1 cellular context compared by ENCODE assay signal in genomic region chr11:95152878-95153856, GRCh38.
A peak's percentile ranks its signal among the peaks of the same experiment; 100 is the strongest.
TF ChIP-seq lines count a peak whose summit lies in the region.

No MANE protein-coding gene starts in this region.

TF ChIP-seq in K562, 482 proteins besides CTCF, POLR2A, EP300 and RAD21 (continued from another document and continues in another):
- TF ChIP-seq, protein P1, sequence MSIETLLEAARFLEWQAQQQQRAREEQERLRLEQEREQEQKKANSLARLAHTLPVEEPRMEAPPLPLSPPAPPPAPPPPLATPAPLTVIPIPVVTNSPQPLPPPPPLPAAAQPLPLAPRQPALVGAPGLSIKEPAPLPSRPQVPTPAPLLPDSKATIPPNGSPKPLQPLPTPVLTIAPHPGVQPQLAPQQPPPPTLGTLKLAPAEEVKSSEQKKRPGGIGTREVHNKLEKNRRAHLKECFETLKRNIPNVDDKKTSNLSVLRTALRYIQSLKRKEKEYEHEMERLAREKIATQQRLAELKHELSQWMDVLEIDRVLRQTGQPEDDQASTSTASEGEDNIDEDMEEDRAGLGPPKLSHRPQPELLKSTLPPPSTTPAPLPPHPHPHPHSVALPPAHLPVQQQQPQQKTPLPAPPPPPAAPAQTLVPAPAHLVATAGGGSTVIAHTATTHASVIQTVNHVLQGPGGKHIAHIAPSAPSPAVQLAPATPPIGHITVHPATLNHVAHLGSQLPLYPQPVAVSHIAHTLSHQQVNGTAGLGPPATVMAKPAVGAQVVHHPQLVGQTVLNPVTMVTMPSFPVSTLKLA (conservative IDR thresholded peaks at IDR 0.05): peak; percentile 55 to 81; a peak in 3 of 4 replicates
- TF ChIP-seq CBFA2T2 (conservative IDR thresholded peaks at IDR 0.05) (peak; percentile 100), POU5F1 (IDR thresholded peaks at IDR 0.05; ENCODE audit: borderline replicate concordance, low read depth, low read length, partially characterized antibody) (no peak), SMARCB1 (IDR thresholded peaks at IDR 0.05; ENCODE audit: insufficient read length, low read depth) (peak; percentile 52), MIER1 (IDR thresholded peaks at IDR 0.05; ENCODE audit: low read depth) (0 out of 2 replicates have a peak, but pooled peaks have one; percentile 28), PHB2 (IDR thresholded peaks at IDR 0.05; ENCODE audit: low read depth) (peak; percentile 97), ZNF511 (CRISPR knock-in tag; IDR thresholded peaks at IDR 0.05) (no peak), ZNF253 (CRISPR knock-in tag; conservative IDR thresholded peaks at IDR 0.05) (no peak), C11orf30 (IDR thresholded peaks at IDR 0.05; ENCODE audit: low read depth) (peak; percentile 30), FOXP1 (CRISPR knock-in tag; IDR thresholded peaks at IDR 0.05) (no peak), NUFIP1 (IDR thresholded peaks at IDR 0.05; ENCODE audit: partially characterized antibody) (no peak), PYGO2 (tag; IDR thresholded peaks at IDR 0.05) (peak; percentile 48; the same call in 1 of the 2 replicates), SETDB1 (IDR thresholded peaks at IDR 0.05; ENCODE audit: low read length) (no peak), CBX1 (IDR thresholded peaks at IDR 0.05; ENCODE audit: low read depth) (no peak), ADNP (tag; IDR thresholded peaks at IDR 0.05) (peak; percentile 73; the same call in 1 of the 2 replicates), GTF3C2 (IDR thresholded peaks at IDR 0.05; ENCODE audit: borderline replicate concordance, extremely low read depth, insufficient read length) (no peak), NFXL1 (CRISPR knock-in tag; IDR thresholded peaks at IDR 0.05) (no peak), PRMT5 (CRISPR knock-in tag; IDR thresholded peaks at IDR 0.05) (no peak), ZKSCAN3 (CRISPR knock-in tag; IDR thresholded peaks at IDR 0.05) (no peak), NFIC (IDR thresholded peaks at IDR 0.05) (peak; percentile 98), NFYB (IDR thresholded peaks at IDR 0.05; ENCODE audit: extremely low read depth, insufficient read length) (no peak), CCNT2 (IDR thresholded peaks at IDR 0.05; ENCODE audit: borderline replicate concordance, extremely low read depth, insufficient read length, low read depth, low read length) (peak; percentile 97), ZNF133 (CRISPR knock-in tag; IDR thresholded peaks at IDR 0.05) (no peak), EGR1 (conservative IDR thresholded peaks at IDR 0.05) (peak; percentile 63), ZNF384 (IDR thresholded peaks at IDR 0.05; ENCODE audit: low read depth, low read length) (no peak), ZNF586 (CRISPR knock-in tag; conservative IDR thresholded peaks at IDR 0.05) (no peak), IFI16 (CRISPR knock-in tag; IDR thresholded peaks at IDR 0.05) (no peak), DMBX1 (CRISPR knock-in tag; IDR thresholded peaks at IDR 0.05; ENCODE audit: borderline replicate concordance) (peak; percentile 96), NR2F6 (CRISPR knock-in tag; IDR thresholded peaks at IDR 0.05) (no peak), HOXB6 (CRISPR knock-in tag; IDR thresholded peaks at IDR 0.05; ENCODE audit: borderline replicate concordance) (no peak), EWSR1 (IDR thresholded peaks at IDR 0.05; ENCODE audit: borderline replicate concordance, low read depth, partially characterized antibody) (no peak), ZNF780A (CRISPR knock-in tag; IDR thresholded peaks at IDR 0.05) (no peak)
- TF ChIP-seq, protein P2, sequence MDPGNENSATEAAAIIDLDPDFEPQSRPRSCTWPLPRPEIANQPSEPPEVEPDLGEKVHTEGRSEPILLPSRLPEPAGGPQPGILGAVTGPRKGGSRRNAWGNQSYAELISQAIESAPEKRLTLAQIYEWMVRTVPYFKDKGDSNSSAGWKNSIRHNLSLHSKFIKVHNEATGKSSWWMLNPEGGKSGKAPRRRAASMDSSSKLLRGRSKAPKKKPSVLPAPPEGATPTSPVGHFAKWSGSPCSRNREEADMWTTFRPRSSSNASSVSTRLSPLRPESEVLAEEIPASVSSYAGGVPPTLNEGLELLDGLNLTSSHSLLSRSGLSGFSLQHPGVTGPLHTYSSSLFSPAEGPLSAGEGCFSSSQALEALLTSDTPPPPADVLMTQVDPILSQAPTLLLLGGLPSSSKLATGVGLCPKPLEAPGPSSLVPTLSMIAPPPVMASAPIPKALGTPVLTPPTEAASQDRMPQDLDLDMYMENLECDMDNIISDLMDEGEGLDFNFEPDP (CRISPR knock-in tag; IDR thresholded peaks at IDR 0.05): no peak
- TF ChIP-seq, protein P3, sequence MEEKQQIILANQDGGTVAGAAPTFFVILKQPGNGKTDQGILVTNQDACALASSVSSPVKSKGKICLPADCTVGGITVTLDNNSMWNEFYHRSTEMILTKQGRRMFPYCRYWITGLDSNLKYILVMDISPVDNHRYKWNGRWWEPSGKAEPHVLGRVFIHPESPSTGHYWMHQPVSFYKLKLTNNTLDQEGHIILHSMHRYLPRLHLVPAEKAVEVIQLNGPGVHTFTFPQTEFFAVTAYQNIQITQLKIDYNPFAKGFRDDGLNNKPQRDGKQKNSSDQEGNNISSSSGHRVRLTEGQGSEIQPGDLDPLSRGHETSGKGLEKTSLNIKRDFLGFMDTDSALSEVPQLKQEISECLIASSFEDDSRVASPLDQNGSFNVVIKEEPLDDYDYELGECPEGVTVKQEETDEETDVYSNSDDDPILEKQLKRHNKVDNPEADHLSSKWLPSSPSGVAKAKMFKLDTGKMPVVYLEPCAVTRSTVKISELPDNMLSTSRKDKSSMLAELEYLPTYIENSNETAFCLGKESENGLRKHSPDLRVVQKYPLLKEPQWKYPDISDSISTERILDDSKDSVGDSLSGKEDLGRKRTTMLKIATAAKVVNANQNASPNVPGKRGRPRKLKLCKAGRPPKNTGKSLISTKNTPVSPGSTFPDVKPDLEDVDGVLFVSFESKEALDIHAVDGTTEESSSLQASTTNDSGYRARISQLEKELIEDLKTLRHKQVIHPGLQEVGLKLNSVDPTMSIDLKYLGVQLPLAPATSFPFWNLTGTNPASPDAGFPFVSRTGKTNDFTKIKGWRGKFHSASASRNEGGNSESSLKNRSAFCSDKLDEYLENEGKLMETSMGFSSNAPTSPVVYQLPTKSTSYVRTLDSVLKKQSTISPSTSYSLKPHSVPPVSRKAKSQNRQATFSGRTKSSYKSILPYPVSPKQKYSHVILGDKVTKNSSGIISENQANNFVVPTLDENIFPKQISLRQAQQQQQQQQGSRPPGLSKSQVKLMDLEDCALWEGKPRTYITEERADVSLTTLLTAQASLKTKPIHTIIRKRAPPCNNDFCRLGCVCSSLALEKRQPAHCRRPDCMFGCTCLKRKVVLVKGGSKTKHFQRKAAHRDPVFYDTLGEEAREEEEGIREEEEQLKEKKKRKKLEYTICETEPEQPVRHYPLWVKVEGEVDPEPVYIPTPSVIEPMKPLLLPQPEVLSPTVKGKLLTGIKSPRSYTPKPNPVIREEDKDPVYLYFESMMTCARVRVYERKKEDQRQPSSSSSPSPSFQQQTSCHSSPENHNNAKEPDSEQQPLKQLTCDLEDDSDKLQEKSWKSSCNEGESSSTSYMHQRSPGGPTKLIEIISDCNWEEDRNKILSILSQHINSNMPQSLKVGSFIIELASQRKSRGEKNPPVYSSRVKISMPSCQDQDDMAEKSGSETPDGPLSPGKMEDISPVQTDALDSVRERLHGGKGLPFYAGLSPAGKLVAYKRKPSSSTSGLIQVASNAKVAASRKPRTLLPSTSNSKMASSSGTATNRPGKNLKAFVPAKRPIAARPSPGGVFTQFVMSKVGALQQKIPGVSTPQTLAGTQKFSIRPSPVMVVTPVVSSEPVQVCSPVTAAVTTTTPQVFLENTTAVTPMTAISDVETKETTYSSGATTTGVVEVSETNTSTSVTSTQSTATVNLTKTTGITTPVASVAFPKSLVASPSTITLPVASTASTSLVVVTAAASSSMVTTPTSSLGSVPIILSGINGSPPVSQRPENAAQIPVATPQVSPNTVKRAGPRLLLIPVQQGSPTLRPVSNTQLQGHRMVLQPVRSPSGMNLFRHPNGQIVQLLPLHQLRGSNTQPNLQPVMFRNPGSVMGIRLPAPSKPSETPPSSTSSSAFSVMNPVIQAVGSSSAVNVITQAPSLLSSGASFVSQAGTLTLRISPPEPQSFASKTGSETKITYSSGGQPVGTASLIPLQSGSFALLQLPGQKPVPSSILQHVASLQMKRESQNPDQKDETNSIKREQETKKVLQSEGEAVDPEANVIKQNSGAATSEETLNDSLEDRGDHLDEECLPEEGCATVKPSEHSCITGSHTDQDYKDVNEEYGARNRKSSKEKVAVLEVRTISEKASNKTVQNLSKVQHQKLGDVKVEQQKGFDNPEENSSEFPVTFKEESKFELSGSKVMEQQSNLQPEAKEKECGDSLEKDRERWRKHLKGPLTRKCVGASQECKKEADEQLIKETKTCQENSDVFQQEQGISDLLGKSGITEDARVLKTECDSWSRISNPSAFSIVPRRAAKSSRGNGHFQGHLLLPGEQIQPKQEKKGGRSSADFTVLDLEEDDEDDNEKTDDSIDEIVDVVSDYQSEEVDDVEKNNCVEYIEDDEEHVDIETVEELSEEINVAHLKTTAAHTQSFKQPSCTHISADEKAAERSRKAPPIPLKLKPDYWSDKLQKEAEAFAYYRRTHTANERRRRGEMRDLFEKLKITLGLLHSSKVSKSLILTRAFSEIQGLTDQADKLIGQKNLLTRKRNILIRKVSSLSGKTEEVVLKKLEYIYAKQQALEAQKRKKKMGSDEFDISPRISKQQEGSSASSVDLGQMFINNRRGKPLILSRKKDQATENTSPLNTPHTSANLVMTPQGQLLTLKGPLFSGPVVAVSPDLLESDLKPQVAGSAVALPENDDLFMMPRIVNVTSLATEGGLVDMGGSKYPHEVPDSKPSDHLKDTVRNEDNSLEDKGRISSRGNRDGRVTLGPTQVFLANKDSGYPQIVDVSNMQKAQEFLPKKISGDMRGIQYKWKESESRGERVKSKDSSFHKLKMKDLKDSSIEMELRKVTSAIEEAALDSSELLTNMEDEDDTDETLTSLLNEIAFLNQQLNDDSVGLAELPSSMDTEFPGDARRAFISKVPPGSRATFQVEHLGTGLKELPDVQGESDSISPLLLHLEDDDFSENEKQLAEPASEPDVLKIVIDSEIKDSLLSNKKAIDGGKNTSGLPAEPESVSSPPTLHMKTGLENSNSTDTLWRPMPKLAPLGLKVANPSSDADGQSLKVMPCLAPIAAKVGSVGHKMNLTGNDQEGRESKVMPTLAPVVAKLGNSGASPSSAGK (IDR thresholded peaks at IDR 0.05): peak; percentile 42; the same call in 1 of the 2 replicates
- TF ChIP-seq, protein P4, sequence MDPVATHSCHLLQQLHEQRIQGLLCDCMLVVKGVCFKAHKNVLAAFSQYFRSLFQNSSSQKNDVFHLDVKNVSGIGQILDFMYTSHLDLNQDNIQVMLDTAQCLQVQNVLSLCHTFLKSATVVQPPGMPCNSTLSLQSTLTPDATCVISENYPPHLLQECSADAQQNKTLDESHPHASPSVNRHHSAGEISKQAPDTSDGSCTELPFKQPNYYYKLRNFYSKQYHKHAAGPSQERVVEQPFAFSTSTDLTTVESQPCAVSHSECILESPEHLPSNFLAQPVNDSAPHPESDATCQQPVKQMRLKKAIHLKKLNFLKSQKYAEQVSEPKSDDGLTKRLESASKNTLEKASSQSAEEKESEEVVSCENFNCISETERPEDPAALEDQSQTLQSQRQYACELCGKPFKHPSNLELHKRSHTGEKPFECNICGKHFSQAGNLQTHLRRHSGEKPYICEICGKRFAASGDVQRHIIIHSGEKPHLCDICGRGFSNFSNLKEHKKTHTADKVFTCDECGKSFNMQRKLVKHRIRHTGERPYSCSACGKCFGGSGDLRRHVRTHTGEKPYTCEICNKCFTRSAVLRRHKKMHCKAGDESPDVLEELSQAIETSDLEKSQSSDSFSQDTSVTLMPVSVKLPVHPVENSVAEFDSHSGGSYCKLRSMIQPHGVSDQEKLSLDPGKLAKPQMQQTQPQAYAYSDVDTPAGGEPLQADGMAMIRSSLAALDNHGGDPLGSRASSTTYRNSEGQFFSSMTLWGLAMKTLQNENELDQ (CRISPR knock-in tag; IDR thresholded peaks at IDR 0.05; ENCODE audit: borderline replicate concordance): no peak
- TF ChIP-seq, protein P5, sequence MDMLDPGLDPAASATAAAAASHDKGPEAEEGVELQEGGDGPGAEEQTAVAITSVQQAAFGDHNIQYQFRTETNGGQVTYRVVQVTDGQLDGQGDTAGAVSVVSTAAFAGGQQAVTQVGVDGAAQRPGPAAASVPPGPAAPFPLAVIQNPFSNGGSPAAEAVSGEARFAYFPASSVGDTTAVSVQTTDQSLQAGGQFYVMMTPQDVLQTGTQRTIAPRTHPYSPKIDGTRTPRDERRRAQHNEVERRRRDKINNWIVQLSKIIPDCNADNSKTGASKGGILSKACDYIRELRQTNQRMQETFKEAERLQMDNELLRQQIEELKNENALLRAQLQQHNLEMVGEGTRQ (CRISPR knock-in tag; IDR thresholded peaks at IDR 0.05): no peak
- TF ChIP-seq, protein P6, sequence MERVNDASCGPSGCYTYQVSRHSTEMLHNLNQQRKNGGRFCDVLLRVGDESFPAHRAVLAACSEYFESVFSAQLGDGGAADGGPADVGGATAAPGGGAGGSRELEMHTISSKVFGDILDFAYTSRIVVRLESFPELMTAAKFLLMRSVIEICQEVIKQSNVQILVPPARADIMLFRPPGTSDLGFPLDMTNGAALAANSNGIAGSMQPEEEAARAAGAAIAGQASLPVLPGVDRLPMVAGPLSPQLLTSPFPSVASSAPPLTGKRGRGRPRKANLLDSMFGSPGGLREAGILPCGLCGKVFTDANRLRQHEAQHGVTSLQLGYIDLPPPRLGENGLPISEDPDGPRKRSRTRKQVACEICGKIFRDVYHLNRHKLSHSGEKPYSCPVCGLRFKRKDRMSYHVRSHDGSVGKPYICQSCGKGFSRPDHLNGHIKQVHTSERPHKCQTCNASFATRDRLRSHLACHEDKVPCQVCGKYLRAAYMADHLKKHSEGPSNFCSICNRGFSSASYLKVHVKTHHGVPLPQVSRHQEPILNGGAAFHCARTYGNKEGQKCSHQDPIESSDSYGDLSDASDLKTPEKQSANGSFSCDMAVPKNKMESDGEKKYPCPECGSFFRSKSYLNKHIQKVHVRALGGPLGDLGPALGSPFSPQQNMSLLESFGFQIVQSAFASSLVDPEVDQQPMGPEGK (CRISPR knock-in tag; IDR thresholded peaks at IDR 0.05; ENCODE audit: borderline replicate concordance): no peak
